In the genomic region with DNA sequence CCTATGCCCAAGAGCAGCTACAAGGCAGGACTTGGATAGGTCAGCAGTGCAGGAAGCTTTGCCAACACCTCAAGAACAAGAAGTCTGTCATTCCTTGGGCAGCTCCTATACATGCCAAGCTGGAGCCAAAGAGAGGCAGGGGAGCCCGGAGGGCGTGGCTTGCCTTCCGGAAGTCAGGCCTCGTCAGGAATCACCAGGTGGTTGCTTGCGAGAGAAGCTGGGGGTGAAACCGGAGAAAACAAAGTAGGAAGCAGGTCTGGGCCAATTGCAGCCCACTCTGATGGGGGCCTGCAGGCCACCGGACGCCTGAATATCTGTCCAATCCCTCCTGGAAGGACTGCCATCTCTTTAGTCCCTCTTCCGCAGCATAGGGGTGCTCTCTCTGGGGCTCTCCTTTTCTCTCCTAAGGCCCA, we compare ENCODE assay signal across 8 cellular contexts. TPM values are rescaled to one million over a fixed set of nuclear protein-coding genes. Genes with fewer than 3 reads are reported as not detected.
A peak's percentile ranks its signal among the peaks of the same experiment; 100 is the strongest.
DNase-seq lines count a peak whose midpoint lies in the region; ATAC-seq and TF ChIP-seq lines count a peak whose summit lies in the region.

No MANE protein-coding gene starts in this region.

- peak overlapping the region; percentile 83 for H3K4me3 Mint-ChIP-seq in activated naive CD4-positive, alpha-beta T cell treated with anti-CD3 and anti-CD28 coated beads, Interleukin-2, amount 10 ng/mL, durations not matched to agents 7 days and 5 days
- peak overlapping the region; percentile 66 for H3K4me3 Mint-ChIP-seq in mesothelial cell of epicardium

- peaks cover 26% of the 10 kb centered on the region for H3K4me1 Mint-ChIP-seq in activated naive CD4-positive, alpha-beta T cell treated with anti-CD3 and anti-CD28 coated beads, Interleukin-2, amount 10 ng/mL, durations not matched to agents 7 days and 5 days
- peaks cover 10% of the 10 kb centered on the region for H3K4me1 Mint-ChIP-seq in mesothelial cell of epicardium

- no peak for TF ChIP-seq CTCF in mesothelial cell of epicardium (IDR thresholded peaks at IDR 0.05; ENCODE audit: unreplicated experiment)

- no peak for ATAC-seq in HG02938 (IDR thresholded peaks at IDR 0.05; ENCODE audit: unreplicated experiment)
- no peak for ATAC-seq in GM21390 (IDR thresholded peaks at IDR 0.05; ENCODE audit: unreplicated experiment)

- H3K36me3 Mint-ChIP-seq in activated naive CD4-positive, alpha-beta T cell treated with anti-CD3 and anti-CD28 coated beads, Interleukin-2, amount 10 ng/mL, durations not matched to agents 7 days and 5 days = peaks cover 14% of the 10 kb centered on the region
- H3K36me3 Mint-ChIP-seq in mesothelial cell of epicardium = peaks cover 7% of the 10 kb centered on the region

- H3K27ac Mint-ChIP-seq in activated naive CD4-positive, alpha-beta T cell treated with anti-CD3 and anti-CD28 coated beads, Interleukin-2, amount 10 ng/mL, durations not matched to agents 7 days and 5 days = peak overlapping the region; percentile 87
- H3K27ac Mint-ChIP-seq in mesothelial cell of epicardium = peak overlapping the region; percentile 98

- no peaks in the 10 kb centered on the region for H3K9me3 Mint-ChIP-seq in activated naive CD4-positive, alpha-beta T cell treated with anti-CD3 and anti-CD28 coated beads, Interleukin-2, amount 10 ng/mL, durations not matched to agents 7 days and 5 days
- no peaks in the 10 kb centered on the region for H3K9me3 Mint-ChIP-seq in mesothelial cell of epicardium

- peaks cover 17% of the 10 kb centered on the region for H3K27me3 Mint-ChIP-seq in activated naive CD4-positive, alpha-beta T cell treated with anti-CD3 and anti-CD28 coated beads, Interleukin-2, amount 10 ng/mL, durations not matched to agents 7 days and 5 days
- H3K27me3 Mint-ChIP-seq in mesothelial cell of epicardium (ENCODE audit: low read depth) = no peaks in the 10 kb centered on the region

- peak; percentile 22 for DNase-seq in activated naive CD4-positive, alpha-beta T cell treated with anti-CD3 and anti-CD28 coated beads, Interleukin-2, amount 10 ng/mL, durations not matched to agents 7 days and 5 days
- no peak for DNase-seq in activated naive CD4-positive, alpha-beta T cell treated with Interleukin-2 at 50 U/mL for 16 hours
- DNase-seq in NCI-H82 (lab: John Stamatoyannopoulos, UW) = peak; percentile 80
- no peak for DNase-seq in mesothelial cell of epicardium (ENCODE audit: low spot score in 2 of 2, unreplicated experiment in 2 of 2)
- no peak for DNase-seq in KG1 (lab: John Stamatoyannopoulos, UW)

- peak overlapping the region; percentile 91 for H3K27ac ChIP-seq in cingulate gyrus (ENCODE audit: low read depth, low read length)

- CTCF ChIA-PET in activated naive CD4-positive, alpha-beta T cell treated with anti-CD3 and anti-CD28 coated beads, Interleukin-2, amount 10 ng/mL, durations not matched to agents 7 days and 5 days (lab: Charles Lee) = interaction anchor here (0.7 to 1.8 kb wide), 9 partner anchors 10 to 154 kb away, joined by 3 to 12 read pairs (median 5); partner anchors contain the start of genes IFI6 and STX12

RNA-seq across cellular contexts. Expression of gene FAM76A, which starts 0.8 kb away (rescaled TPM):
- total RNA-seq in mesothelial cell of epicardium = 12.0 to 12.4 TPM (median 12.4 TPM) in 3 replicates

RNA-seq across cellular contexts. Expression of gene STX12, which starts 48.1 kb away (rescaled TPM):
- 25.0 to 26.8 TPM (median 26.1 TPM) in 3 replicates for total RNA-seq in mesothelial cell of epicardium

RNA-seq across cellular contexts. Expression of gene IFI6, which starts 53.0 kb away (rescaled TPM):
- 419 to 500 TPM (median 425 TPM) in 3 replicates for total RNA-seq in mesothelial cell of epicardium

Comparison
In these comparisons a context has a peak if more than half of its experiments do, and no peak if none do; other contexts are left out.
1. DNase-seq: peak in activated naive CD4-positive, alpha-beta T cell treated with anti-CD3 and anti-CD28 coated beads, Interleukin-2, amount 10 ng/mL, durations not matched to agents 7 days and 5 days (single experiment) and NCI-H82 (single experiment); none in activated naive CD4-positive, alpha-beta T cell treated with Interleukin-2 at 50 U/mL for 16 hours (single experiment), mesothelial cell of epicardium (0 of 2) and KG1 (single experiment).